ENCODE assay signal across 1 cellular context in genomic region chr11:73290536-73290935, GRCh38.
TF ChIP-seq lines count a peak whose summit lies in the region.

No MANE protein-coding gene starts in this region.

TF ChIP-seq in IMR-90, 13 proteins besides CTCF, POLR2A, EP300 and RAD21 (continued from another document):
- no peak for TF ChIP-seq BHLHE40 (IDR thresholded peaks at IDR 0.05; ENCODE audit: low read depth, low read length)
- no peak for TF ChIP-seq MAZ (IDR thresholded peaks at IDR 0.05; ENCODE audit: borderline replicate concordance, low read depth, low read length)
- no peak for TF ChIP-seq RFX5 (IDR thresholded peaks at IDR 0.05; ENCODE audit: low read depth, low read length)
- TF ChIP-seq ELK1 (IDR thresholded peaks at IDR 0.05; ENCODE audit: borderline replicate concordance, low read depth, low read length), result no peak
- no peak for TF ChIP-seq USF2 (IDR thresholded peaks at IDR 0.05; ENCODE audit: low read depth, low read length)
- TF ChIP-seq SMC3 (IDR thresholded peaks at IDR 0.05; ENCODE audit: low read depth, low read length), result no peak
- no peak for TF ChIP-seq FOS (IDR thresholded peaks at IDR 0.05; ENCODE audit: low read depth, low read length)
- no peak for TF ChIP-seq MXI1 (IDR thresholded peaks at IDR 0.05; ENCODE audit: borderline replicate concordance, low read depth, low read length)
- TF ChIP-seq RCOR1 (IDR thresholded peaks at IDR 0.05; ENCODE audit: insufficient replicate concordance, low read length), result no peak
